Comparison of ENCODE assay signal across 1 cellular context in genomic region chr5:111248571-111248970, GRCh38.
A peak's percentile ranks its signal among the peaks of the same experiment; 100 is the strongest.
TF ChIP-seq lines count a peak whose summit lies in the region.

No MANE protein-coding gene starts in this region.

TF ChIP-seq in SK-N-SH, 30 proteins besides CTCF, POLR2A, EP300 and RAD21:
- peak; percentile 41; the same call in 1 of the 2 replicates for TF ChIP-seq POLR2AphosphoS5 (IDR thresholded peaks at IDR 0.05; ENCODE audit: low read depth, low read length)
- TF ChIP-seq RCOR1 (IDR thresholded peaks at IDR 0.05; ENCODE audit: low read length), result peak; percentile 82
- TF ChIP-seq TEAD4 (IDR thresholded peaks at IDR 0.05; ENCODE audit: borderline replicate concordance, insufficient read depth), result peak; percentile 76; the same call in 1 of the 2 replicates
- no peak for TF ChIP-seq FOSL2 (IDR thresholded peaks at IDR 0.05; ENCODE audit: borderline replicate concordance, low read depth)
- TF ChIP-seq REST (IDR thresholded peaks at IDR 0.05; ENCODE audit: low read depth, low read length), result no peak
- TF ChIP-seq SMC3 (IDR thresholded peaks at IDR 0.05; ENCODE audit: low read depth, low read length), result 0 out of 2 replicates have a peak, but pooled peaks have one; percentile 4
- no peak for TF ChIP-seq USF1 (IDR thresholded peaks at IDR 0.05; ENCODE audit: borderline replicate concordance, low read depth)
- TF ChIP-seq USF2 (IDR thresholded peaks at IDR 0.05; ENCODE audit: borderline replicate concordance, low read depth, low read length), result no peak
- TF ChIP-seq ZBTB33 (IDR thresholded peaks at IDR 0.05; ENCODE audit: borderline replicate concordance, low read depth), result no peak
- peak; percentile 43; the same call in 1 of the 2 replicates for TF ChIP-seq NFIC (IDR thresholded peaks at IDR 0.05; ENCODE audit: borderline replicate concordance)
- no peak for TF ChIP-seq SIN3A (IDR thresholded peaks at IDR 0.05; ENCODE audit: borderline replicate concordance, low read depth, low read length)
- no peak for TF ChIP-seq ELF1 (IDR thresholded peaks at IDR 0.05)
- no peak for TF ChIP-seq NRF1 (IDR thresholded peaks at IDR 0.05; ENCODE audit: low read depth, low read length)
- peak; percentile 69; the same call in 1 of the 2 replicates for TF ChIP-seq FOXJ3 (CRISPR knock-in tag; IDR thresholded peaks at IDR 0.05)
- TF ChIP-seq TCF12 (IDR thresholded peaks at IDR 0.05), result peak; percentile 84
- TF ChIP-seq MAX (IDR thresholded peaks at IDR 0.05; ENCODE audit: low read depth), result no peak
- TF ChIP-seq FOXM1 (IDR thresholded peaks at IDR 0.05; ENCODE audit: low read depth), result 0 out of 2 replicates have a peak, but pooled peaks have one; percentile 63
- peak; percentile 89 for TF ChIP-seq PBX3 (IDR thresholded peaks at IDR 0.05)
- peak; percentile 11; the same call in 1 of the 2 replicates for TF ChIP-seq RXRA (IDR thresholded peaks at IDR 0.05; ENCODE audit: borderline replicate concordance, low read depth)
- no peak for TF ChIP-seq IRF3 (IDR thresholded peaks at IDR 0.05; ENCODE audit: low read depth, low read length)
- TF ChIP-seq GATA2 (CRISPR knock-in tag; IDR thresholded peaks at IDR 0.05), result peak; percentile 89
- no peak for TF ChIP-seq MEF2A (IDR thresholded peaks at IDR 0.05; ENCODE audit: borderline replicate concordance, low read depth)
- peak; percentile 81; the same call in 1 of the 2 replicates for TF ChIP-seq MXI1 (IDR thresholded peaks at IDR 0.05; ENCODE audit: low read depth, low read length)
- TF ChIP-seq RFX5 (IDR thresholded peaks at IDR 0.05; ENCODE audit: low read length), result no peak
- no peak for TF ChIP-seq EZH2phosphoT487 (IDR thresholded peaks at IDR 0.05; ENCODE audit: borderline replicate concordance, low read depth)
- peak; percentile 42 for TF ChIP-seq CHD2 (IDR thresholded peaks at IDR 0.05; ENCODE audit: low read length, partially characterized antibody)
- TF ChIP-seq GABPA (IDR thresholded peaks at IDR 0.05; ENCODE audit: low read depth), result no peak
- no peak for TF ChIP-seq TAF1 (IDR thresholded peaks at IDR 0.05; ENCODE audit: borderline replicate concordance, low read depth, low read length)
- TF ChIP-seq YY1 (IDR thresholded peaks at IDR 0.05; ENCODE audit: low read depth), result no peak
- peak; percentile 57 for TF ChIP-seq JUND (IDR thresholded peaks at IDR 0.05)
